ENCODE assay signal across 12 cellular contexts in genomic region chr10:130242483-130242882, GRCh38.
"Had no signal": no experiment of that assay in that cellular context is flagged by ENCODE, and none has a peak within 500 bp of the region (broad histone marks: within the 10 kb centered on the region; RNA-seq: fewer than 3 reads in every experiment).

No MANE protein-coding gene starts in this region.

- H3K4me3 ChIP-seq: cardiac muscle cell, gastrocnemius medialis, heart right ventricle, thoracic aorta had no signal

- H3K4me3 Mint-ChIP-seq: activated T-helper 1 cell treated with anti-CD3 and anti-CD28 coated beads, Interleukin-12 subunit alpha, Interleukin-12 subunit beta, Interleukin-2, Interleukin-4 antibody, amounts not matched to agents 30 ng/mL and 10 ng/mL and 1 ng/mL, durations not matched to agents 14 hours and 24 hours and 36 hours; stimulated activated naive CD8-positive, alpha-beta T cell treated with anti-CD3 and anti-CD28 coated beads, Interleukin-15, Interleukin-2, amounts not matched to agents 100 ng/mL and 50 ng/mL, for 24 hours; T-helper 2 cell treated with Interferon-gamma antibody and Interleukin-4, amounts not matched to agents 5 μg/mL and 100 μg/mL, for 36 hours had no signal

- H3K4me1 ChIP-seq: gastrocnemius medialis, heart right ventricle had no signal

- H3K36me3 ChIP-seq: cardiac muscle cell, gastrocnemius medialis, heart right ventricle, thoracic aorta had no signal

- H3K27ac ChIP-seq: cardiac muscle cell, epithelial cell of prostate, gastrocnemius medialis, heart right ventricle, thoracic aorta had no signal

- ATAC-seq: activated CD4-positive, CD25-positive, alpha-beta regulatory T cell treated with anti-CD3 and anti-CD28 coated beads, Interleukin-2, amount 50 U/mL, for 24 hours; gastrocnemius medialis; heart right ventricle had no signal

- H3K27me3 ChIP-seq: cardiac muscle cell, gastrocnemius medialis, heart right ventricle had no signal

- H3K9me3 ChIP-seq: gastrocnemius medialis had no signal

- DNase-seq: activated naive CD4-positive, alpha-beta T cell treated with Interleukin-2 at 50 U/mL for 16 hours; effector CD4-positive, alpha-beta T cell; gastrocnemius medialis; heart right ventricle; stimulated activated CD4-positive, alpha-beta T cell treated with anti-CD3 and anti-CD28 coated beads, Interleukin-4, amount 100 ng/mL, for 1 hour had no signal

- H3K27ac Mint-ChIP-seq: activated T-helper 1 cell treated with anti-CD3 and anti-CD28 coated beads, Interleukin-12 subunit alpha, Interleukin-12 subunit beta, Interleukin-2, Interleukin-4 antibody, amounts not matched to agents 30 ng/mL and 10 ng/mL and 1 ng/mL, durations not matched to agents 14 hours and 24 hours and 36 hours; stimulated activated naive CD8-positive, alpha-beta T cell treated with anti-CD3 and anti-CD28 coated beads, Interleukin-15, Interleukin-2, amounts not matched to agents 100 ng/mL and 50 ng/mL, for 24 hours; T-helper 2 cell treated with Interferon-gamma antibody and Interleukin-4, amounts not matched to agents 5 μg/mL and 100 μg/mL, for 36 hours had no signal
